In the genomic region with DNA sequence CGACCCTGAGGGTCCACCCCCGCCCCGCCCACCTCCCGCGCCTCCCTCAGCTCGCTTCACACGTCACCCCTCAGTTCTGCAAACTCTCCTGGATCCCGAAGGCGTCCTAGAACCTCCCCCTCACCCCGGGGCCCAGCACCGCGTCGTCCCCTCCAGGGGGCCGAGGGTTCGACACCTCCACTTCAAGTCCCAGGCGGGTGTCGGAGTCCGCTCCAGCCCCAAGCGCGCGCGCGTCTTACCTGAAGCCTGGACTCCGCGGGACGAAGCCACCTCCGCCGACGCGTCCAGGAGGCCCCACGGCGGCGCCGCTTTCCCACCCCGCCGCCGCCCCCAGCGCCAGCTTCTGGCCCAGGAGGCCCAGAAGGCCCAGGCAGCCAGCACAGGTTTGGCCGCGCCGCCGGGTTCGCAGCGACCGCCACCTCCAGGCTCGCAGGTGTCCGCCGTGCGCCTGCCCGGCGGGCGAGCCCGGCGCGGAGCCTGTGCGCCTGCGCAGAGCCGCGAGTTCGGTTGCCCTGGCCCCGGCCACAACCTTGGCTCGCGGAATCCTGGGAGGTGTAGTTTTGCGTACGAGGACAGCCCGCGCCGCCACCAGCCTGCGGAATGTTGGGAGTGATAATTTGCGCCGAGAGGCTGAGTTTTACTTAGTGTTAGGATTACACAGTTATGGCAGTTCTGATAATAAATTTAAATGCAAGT, we compare ENCODE assay signal across 8 cellular contexts.
DNase-seq lines count a peak whose midpoint lies in the region; ATAC-seq lines count a peak whose summit lies in the region.

A gene (minus strand): TSS at position 483 of the 696 bp plus-strand sequence. CDS start 24,648 bp downstream, outside the sequence.

- peak; percentile 69 for ATAC-seq in GM18873 (IDR thresholded peaks at IDR 0.05; ENCODE audit: low FRiP score, unreplicated experiment)
- peak; percentile 84 for ATAC-seq in HG03280 (IDR thresholded peaks at IDR 0.05; ENCODE audit: unreplicated experiment)

- DNase-seq in NCI-H524 treated with DMSO at 0.1 percent for 48 hours (lab: John Stamatoyannopoulos, UW): peak; percentile 90
- DNase-seq in activated CD4-positive, alpha-beta T cell treated with anti-CD3 and anti-CD28 coated beads, Interleukin-2, amount 50 U/mL, for 24 hours (ENCODE audit: low read depth in 1 of 2, low spot score in 1 of 2): peak; percentile 74 to 86
- DNase-seq in dedifferentiated amniotic fluid mesenchymal stem cell (ENCODE audit: extremely low spot score): peak; percentile 74
- DNase-seq in left kidney (ENCODE audit: low read depth, low spot score): peak; percentile 97
- peak; percentile 73 to 84 (median 79) for DNase-seq in stimulated activated CD4-positive, alpha-beta T cell treated with anti-CD3 and anti-CD28 coated beads, Interleukin-1b, Interleukin-23, amount 100 ng/mL, for 24 hours (ENCODE audit: low read depth in 4 of 4, low spot score in 1 of 4)

- peak within 1 kb of the TSS; percentile 99 for H3K4me3 ChIP-seq in ACC112 (ENCODE audit: low read depth, low read length)

- H3K27ac ChIP-seq in ACC112 (ENCODE audit: low read depth, low read length): no peak within 1 kb of the TSS

- no peaks in the 10 kb centered on the region for H3K36me3 ChIP-seq in ACC112 (ENCODE audit: insufficient read depth, low read length)

- H2AFZ ChIP-seq in ACC112 (ENCODE audit: low read length, unreplicated experiment): peak within 1 kb of the TSS; percentile 99

- no peaks in the 10 kb centered on the region for H3K27me3 ChIP-seq in ACC112 (ENCODE audit: insufficient read depth, low read length)

- peaks cover 5% of the 10 kb centered on the region for H3K79me2 ChIP-seq in ACC112 (ENCODE audit: control insufficient read depth, insufficient read depth, low read length, unreplicated experiment)

- peaks cover 3% of the 10 kb centered on the region for H3K4me1 ChIP-seq in ACC112 (ENCODE audit: control insufficient read depth, insufficient read depth, low read length, unreplicated experiment)
